26 cellular contexts compared by ENCODE assay signal in genomic region chr15:39267685-39268084, GRCh38.
A peak's percentile ranks its signal among the peaks of the same experiment; 100 is the strongest.
DNase-seq lines count a peak whose midpoint lies in the region; ATAC-seq, FAIRE-seq and TF ChIP-seq lines count a peak whose summit lies in the region.
"Had no signal": no experiment of that assay in that cellular context is flagged by ENCODE, and none has a peak within 500 bp of the region (broad histone marks: within the 10 kb centered on the region; RNA-seq: fewer than 3 reads in every experiment).

No MANE protein-coding gene starts in this region.

- no peaks in the 10 kb centered on the region for H3K9me3 ChIP-seq in MM.1S (replicated peaks; ENCODE audit: insufficient read depth, low read length)
- H3K9me3 ChIP-seq in astrocyte (ENCODE audit: insufficient read depth, low read depth, low read length): no peaks in the 10 kb centered on the region
- no peaks in the 10 kb centered on the region for H3K9me3 ChIP-seq in naive thymus-derived CD4-positive, alpha-beta T cell (ENCODE audit: control insufficient read depth in 2 of 3, low read length in 3 of 3)
- no peaks in the 10 kb centered on the region for H3K9me3 ChIP-seq in neural progenitor cell (ENCODE audit: low read depth)
- no peaks in the 10 kb centered on the region for H3K9me3 ChIP-seq in CD4-positive, alpha-beta T cell (ENCODE audit: control insufficient read depth, low read length)
- H3K9me3 ChIP-seq: BE2C, uterus had no signal

- no peak for FAIRE-seq in astrocyte (lab: Jason Lieb, UNC)
- FAIRE-seq: GM12891 had no signal

- no peak overlapping the region for H3K4me3 Mint-ChIP-seq in activated T-cell treated with anti-CD3 and anti-CD28 coated beads, Interleukin-2, amount 50 U/mL, for 72 hours
- H3K4me3 Mint-ChIP-seq in astrocyte (ENCODE audit: unreplicated experiment) (no peak overlapping the region), neural progenitor cell (no peak overlapping the region)
- H3K4me3 Mint-ChIP-seq in naive thymus-derived CD4-positive, alpha-beta T cell: no peak overlapping the region
- H3K4me3 Mint-ChIP-seq in CD4-positive, alpha-beta T cell: no peak overlapping the region
- H3K4me3 Mint-ChIP-seq in effector memory CD8-positive, alpha-beta T cell: no peak overlapping the region
- H3K4me3 Mint-ChIP-seq: activated CD4-positive, alpha-beta T cell treated with anti-CD3 and anti-CD28 coated beads, Interleukin-2, amount 10 ng/mL, durations not matched to agents 7 days and 5 days; activated naive CD8-positive, alpha-beta T cell; stimulated activated memory B cell treated with anti-CD40 and anti-IgM and Interleukin-4, amounts not matched to agents 10 μg/mL and 1 μg/mL and 100 μg/mL, for 72 hours had no signal

- POLR2A ChIA-PET in naive thymus-derived CD4-positive, alpha-beta T cell (lab: Charles Lee): no interaction called here
- POLR2A ChIA-PET in CD4-positive, alpha-beta T cell (lab: Charles Lee): no interaction called here

- H2AFZ ChIP-seq in MM.1S (ENCODE audit: low read length): no peak overlapping the region
- H2AFZ ChIP-seq in astrocyte (ENCODE audit: low read depth, low read length): no peak overlapping the region
- no peak overlapping the region for H2AFZ ChIP-seq in neural progenitor cell (replicated peaks)

- ATAC-seq in activated T-cell treated with anti-CD3 and anti-CD28 coated beads, Interleukin-2, amount 50 U/mL, for 72 hours (replicated peaks in 1 of 2): peak; percentile 61 to 75
- peak; percentile 42 for ATAC-seq in naive thymus-derived CD4-positive, alpha-beta T cell
- ATAC-seq in CD4-positive, alpha-beta T cell (ENCODE audit: poor library complexity): no peak
- ATAC-seq in effector memory CD8-positive, alpha-beta T cell (replicated peaks): no peak
- ATAC-seq: heart left ventricle; left cardiac atrium; SK-N-SH treated with all-trans-retinoic acid at 6 μM for 48 hours; stimulated activated memory B cell treated with anti-CD40 and anti-IgM and Interleukin-4, amounts not matched to agents 10 μg/mL and 1 μg/mL and 100 μg/mL, for 72 hours had no signal

- H4K20me1 ChIP-seq in MM.1S (ENCODE audit: insufficient read depth, low read length): no peaks in the 10 kb centered on the region
- H4K20me1 ChIP-seq in astrocyte (ENCODE audit: insufficient read depth, low read length): no peaks in the 10 kb centered on the region
- no peaks in the 10 kb centered on the region for H4K20me1 ChIP-seq in neural progenitor cell (ENCODE audit: low read depth)

- H3K36me3 ChIP-seq in MM.1S (replicated peaks; ENCODE audit: insufficient read depth, low read length) (no peaks in the 10 kb centered on the region), astrocyte (ENCODE audit: insufficient read depth, low read length) (no peaks in the 10 kb centered on the region), neural progenitor cell (no peaks in the 10 kb centered on the region)
- H3K36me3 ChIP-seq in naive thymus-derived CD4-positive, alpha-beta T cell (ENCODE audit: control insufficient read depth in 2 of 3, insufficient read depth in 3 of 3, low read length in 3 of 3): no peaks in the 10 kb centered on the region
- H3K36me3 ChIP-seq: BE2C, heart left ventricle, uterus, WERI-Rb-1 had no signal

- no peaks in the 10 kb centered on the region for H3K36me3 Mint-ChIP-seq in activated T-cell treated with anti-CD3 and anti-CD28 coated beads, Interleukin-2, amount 50 U/mL, for 72 hours (ENCODE audit: insufficient read depth in 2 of 2)
- H3K36me3 Mint-ChIP-seq in astrocyte (ENCODE audit: low read depth, unreplicated experiment) (no peaks in the 10 kb centered on the region), neural progenitor cell (no peaks in the 10 kb centered on the region)
- no peaks in the 10 kb centered on the region for H3K36me3 Mint-ChIP-seq in naive thymus-derived CD4-positive, alpha-beta T cell
- no peaks in the 10 kb centered on the region for H3K36me3 Mint-ChIP-seq in CD4-positive, alpha-beta T cell (ENCODE audit: low read depth)
- H3K36me3 Mint-ChIP-seq in effector memory CD8-positive, alpha-beta T cell (ENCODE audit: insufficient read depth): no peaks in the 10 kb centered on the region
- H3K36me3 Mint-ChIP-seq: activated naive CD8-positive, alpha-beta T cell; stimulated activated memory B cell treated with anti-CD40 and anti-IgM and Interleukin-4, amounts not matched to agents 10 μg/mL and 1 μg/mL and 100 μg/mL, for 72 hours had no signal

- H3F3A ChIP-seq in MM.1S (ENCODE audit: insufficient read depth, low read length) (no peaks in the 10 kb centered on the region), neural progenitor cell (ENCODE audit: low read depth) (no peaks in the 10 kb centered on the region)

- CTCF ChIA-PET in naive thymus-derived CD4-positive, alpha-beta T cell (lab: Charles Lee): no interaction called here
- CTCF ChIA-PET in CD4-positive, alpha-beta T cell (lab: Charles Lee): no interaction called here

- no peaks in the 10 kb centered on the region for H3K9me3 Mint-ChIP-seq in activated T-cell treated with anti-CD3 and anti-CD28 coated beads, Interleukin-2, amount 50 U/mL, for 72 hours
- H3K9me3 Mint-ChIP-seq in astrocyte (ENCODE audit: unreplicated experiment) (peaks cover 7% of the 10 kb centered on the region), neural progenitor cell (no peaks in the 10 kb centered on the region)
- peaks cover 0 to 4% (median 0%) of the 10 kb centered on the region in 11 donors for H3K9me3 Mint-ChIP-seq in naive thymus-derived CD4-positive, alpha-beta T cell
- H3K9me3 Mint-ChIP-seq in CD4-positive, alpha-beta T cell: no peaks in the 10 kb centered on the region
- H3K9me3 Mint-ChIP-seq in effector memory CD8-positive, alpha-beta T cell: no peaks in the 10 kb centered on the region
- H3K9me3 Mint-ChIP-seq: activated CD4-positive, alpha-beta T cell treated with anti-CD3 and anti-CD28 coated beads, Interleukin-2, amount 10 ng/mL, durations not matched to agents 7 days and 5 days; activated T-helper 2 cell treated with anti-CD3 and anti-CD28 coated beads, Interferon-gamma antibody, Interleukin-2, Interleukin-4, amounts not matched to agents 10 μg/mL and 5 μg/mL and 100 μg/mL, durations not matched to agents 14 hours and 24 hours and 36 hours; stimulated activated memory B cell treated with anti-CD40 and anti-IgM and Interleukin-4, amounts not matched to agents 10 μg/mL and 1 μg/mL and 100 μg/mL, for 72 hours had no signal

- peaks cover 11% of the 10 kb centered on the region for H3K4me1 Mint-ChIP-seq in activated T-cell treated with anti-CD3 and anti-CD28 coated beads, Interleukin-2, amount 50 U/mL, for 72 hours (ENCODE audit: low read depth)
- peaks cover 48% of the 10 kb centered on the region for H3K4me1 Mint-ChIP-seq in astrocyte (ENCODE audit: low read depth, unreplicated experiment)
- H3K4me1 Mint-ChIP-seq in naive thymus-derived CD4-positive, alpha-beta T cell: peaks cover 0 to 8% (median 0%) of the 10 kb centered on the region in 7 donors
- no peaks in the 10 kb centered on the region for H3K4me1 Mint-ChIP-seq in neural progenitor cell
- H3K4me1 Mint-ChIP-seq in CD4-positive, alpha-beta T cell (ENCODE audit: low read depth): peaks cover 4% of the 10 kb centered on the region
- H3K4me1 Mint-ChIP-seq in effector memory CD8-positive, alpha-beta T cell (ENCODE audit: low read depth in 2 of 2): peaks cover 1 to 4% of the 10 kb centered on the region in 2 donors
- H3K4me1 Mint-ChIP-seq: stimulated activated memory B cell treated with anti-CD40 and anti-IgM and Interleukin-4, amounts not matched to agents 10 μg/mL and 1 μg/mL and 100 μg/mL, for 72 hours had no signal

- 0 out of 2 replicates have a peak overlapping the region, but pooled peaks have one; percentile 16 for H3K4me2 ChIP-seq in MM.1S (ENCODE audit: low read depth, low read length)
- H3K4me2 ChIP-seq in astrocyte (ENCODE audit: low read length): no peak overlapping the region
- no peak overlapping the region for H3K4me2 ChIP-seq in neural progenitor cell

- no peak overlapping the region for H3K27ac Mint-ChIP-seq in activated T-cell treated with anti-CD3 and anti-CD28 coated beads, Interleukin-2, amount 50 U/mL, for 72 hours
- no peak overlapping the region for H3K27ac Mint-ChIP-seq in astrocyte (ENCODE audit: unreplicated experiment)
- H3K27ac Mint-ChIP-seq in naive thymus-derived CD4-positive, alpha-beta T cell: no peak overlapping the region
- H3K27ac Mint-ChIP-seq in neural progenitor cell: no peak overlapping the region
- no peak overlapping the region for H3K27ac Mint-ChIP-seq in CD4-positive, alpha-beta T cell
- no peak overlapping the region for H3K27ac Mint-ChIP-seq in effector memory CD8-positive, alpha-beta T cell
- H3K27ac Mint-ChIP-seq: activated CD4-positive, alpha-beta T cell treated with anti-CD3 and anti-CD28 coated beads, Interleukin-2, amount 10 ng/mL, durations not matched to agents 7 days and 5 days; activated naive CD8-positive, alpha-beta T cell; activated T-helper 2 cell treated with anti-CD3 and anti-CD28 coated beads, Interferon-gamma antibody, Interleukin-2, Interleukin-4, amounts not matched to agents 10 μg/mL and 5 μg/mL and 100 μg/mL, durations not matched to agents 14 hours and 24 hours and 36 hours; stimulated activated memory B cell treated with anti-CD40 and anti-IgM and Interleukin-4, amounts not matched to agents 10 μg/mL and 1 μg/mL and 100 μg/mL, for 72 hours had no signal

- H3K79me2 ChIP-seq in MM.1S (ENCODE audit: low read length) (no peaks in the 10 kb centered on the region), astrocyte (ENCODE audit: insufficient read depth, low read length) (no peaks in the 10 kb centered on the region), neural progenitor cell (ENCODE audit: low read depth) (no peaks in the 10 kb centered on the region)

- H3K27me3 ChIP-seq in MM.1S (replicated peaks; ENCODE audit: insufficient read depth, low read length) (no peaks in the 10 kb centered on the region), astrocyte (ENCODE audit: insufficient read depth, low read length) (no peaks in the 10 kb centered on the region), neural progenitor cell (no peaks in the 10 kb centered on the region)
- no peaks in the 10 kb centered on the region for H3K27me3 ChIP-seq in naive thymus-derived CD4-positive, alpha-beta T cell (ENCODE audit: control insufficient read depth in 2 of 2, insufficient read depth in 2 of 2, low read length in 2 of 2)
- H3K27me3 ChIP-seq in CD4-positive, alpha-beta T cell (ENCODE audit: control insufficient read depth, insufficient read depth, low read length): no peaks in the 10 kb centered on the region
- H3K27me3 ChIP-seq: BE2C, heart left ventricle, uterus had no signal

- no peak overlapping the region for H3K9ac ChIP-seq in MM.1S (ENCODE audit: low read length)
- no peak overlapping the region for H3K9ac ChIP-seq in astrocyte (ENCODE audit: low read length)
- H3K9ac ChIP-seq in neural progenitor cell: no peak overlapping the region

- no peak for DNase-seq in activated T-cell treated with anti-CD3 and anti-CD28 coated beads, Interleukin-2, amount 50 U/mL, for 72 hours
- no peak for DNase-seq in activated T-cell treated with anti-CD3 and anti-CD28 coated beads for 4 hours
- peak; percentile 69 for DNase-seq in MM.1S
- no peak for DNase-seq in astrocyte (ENCODE audit: low read depth)
- DNase-seq in naive thymus-derived CD4-positive, alpha-beta T cell: no peak
- DNase-seq in neural progenitor cell (ENCODE audit: low spot score): no peak
- DNase-seq in CD4-positive, alpha-beta T cell: no peak
- no peak for DNase-seq in effector memory CD8-positive, alpha-beta T cell
- DNase-seq: activated CD4-positive, alpha-beta T cell treated with anti-CD3 and anti-CD28 coated beads, Interleukin-2, amount 10 ng/mL, durations not matched to agents 7 days and 5 days; BE2C; cerebellar nuclear complex; DND-41; foreskin fibroblast; heart left ventricle; left cardiac atrium; NCI-H146; NCI-H526; occipital lobe; uterus; WERI-Rb-1 had no signal

- H3K4me3 ChIP-seq in MM.1S (ENCODE audit: low read length): no peak overlapping the region
- no peak overlapping the region for H3K4me3 ChIP-seq in astrocyte (ENCODE audit: insufficient read depth, low read depth, low read length)
- no peak overlapping the region for H3K4me3 ChIP-seq in naive thymus-derived CD4-positive, alpha-beta T cell (ENCODE audit: low read length)
- H3K4me3 ChIP-seq in neural progenitor cell: no peak overlapping the region
- H3K4me3 ChIP-seq: heart left ventricle, uterus had no signal

- H3K27ac ChIP-seq in MM.1S (ENCODE audit: low read length): no peak overlapping the region
- peak overlapping the region; percentile 9 for H3K27ac ChIP-seq in astrocyte (ENCODE audit: low read depth, low read length)
- no peak overlapping the region for H3K27ac ChIP-seq in naive thymus-derived CD4-positive, alpha-beta T cell (ENCODE audit: low read depth, low read length)
- H3K27ac ChIP-seq in neural progenitor cell: no peak overlapping the region
- H3K27ac ChIP-seq in CD4-positive, alpha-beta T cell (ENCODE audit: low read depth, low read length): no peak overlapping the region
- H3K27ac ChIP-seq: heart left ventricle, RWPE1, uterus, WERI-Rb-1 had no signal

- H3K4me1 ChIP-seq in MM.1S (ENCODE audit: low read length): no peaks in the 10 kb centered on the region; the same call in 1 of the 2 replicates
- peaks cover 27% of the 10 kb centered on the region for H3K4me1 ChIP-seq in astrocyte (ENCODE audit: insufficient read depth, low read length)
- no peaks in the 10 kb centered on the region for H3K4me1 ChIP-seq in naive thymus-derived CD4-positive, alpha-beta T cell (ENCODE audit: control insufficient read depth in 2 of 2, insufficient read depth in 2 of 2, low read length in 2 of 2)
- H3K4me1 ChIP-seq in neural progenitor cell: no peaks in the 10 kb centered on the region
- H3K4me1 ChIP-seq: BE2C, uterus had no signal

- TF ChIP-seq CTCF in MM.1S (IDR thresholded peaks at IDR 0.05; ENCODE audit: low read length) (no peak), astrocyte (IDR thresholded peaks at IDR 0.05; ENCODE audit: insufficient read depth, low read depth, low read length) (no peak), neural progenitor cell (IDR thresholded peaks at IDR 0.05) (no peak)
- no peak for TF ChIP-seq CTCF in CD4-positive, alpha-beta T cell (IDR thresholded peaks at IDR 0.05)

- H3K27me3 Mint-ChIP-seq in activated T-cell treated with anti-CD3 and anti-CD28 coated beads, Interleukin-2, amount 50 U/mL, for 72 hours (ENCODE audit: low read depth): no peaks in the 10 kb centered on the region
- no peaks in the 10 kb centered on the region for H3K27me3 Mint-ChIP-seq in astrocyte (ENCODE audit: low read depth, unreplicated experiment)
- H3K27me3 Mint-ChIP-seq in naive thymus-derived CD4-positive, alpha-beta T cell: peaks cover 4 to 20% (median 8%) of the 10 kb centered on the region in 5 donors
- H3K27me3 Mint-ChIP-seq in neural progenitor cell (ENCODE audit: insufficient read depth, low read depth): peaks cover 2% of the 10 kb centered on the region
- H3K27me3 Mint-ChIP-seq in CD4-positive, alpha-beta T cell: peaks cover 11% of the 10 kb centered on the region
- peaks cover 11 to 30% of the 10 kb centered on the region in 2 donors for H3K27me3 Mint-ChIP-seq in effector memory CD8-positive, alpha-beta T cell
- H3K27me3 Mint-ChIP-seq: stimulated activated memory B cell treated with anti-CD40 and anti-IgM and Interleukin-4, amounts not matched to agents 10 μg/mL and 1 μg/mL and 100 μg/mL, for 72 hours had no signal

- H3K9me2 ChIP-seq in MM.1S (replicated peaks; ENCODE audit: insufficient read depth, low read length): no peaks in the 10 kb centered on the region

- intact Hi-C loops in naive thymus-derived CD4-positive, alpha-beta T cell (cut with micrococcal nuclease): no loop called here
- intact Hi-C loops in CD4-positive, alpha-beta T cell (cut with DNase I, micrococcal nuclease): no loop called here

Comparison
In these comparisons a context has a peak if more than half of its experiments do, and no peak if none do; other contexts are left out.
1. ATAC-seq: peak in activated T-cell treated with anti-CD3 and anti-CD28 coated beads, Interleukin-2, amount 50 U/mL, for 72 hours (2 of 2) and naive thymus-derived CD4-positive, alpha-beta T cell (single experiment); none in CD4-positive, alpha-beta T cell (single experiment) and effector memory CD8-positive, alpha-beta T cell (single experiment).